1 cellular context compared by ENCODE assay signal in genomic region chr1:2525896-2526823, GRCh38.
TF ChIP-seq lines count a peak whose summit lies in the region.

Gene PANK4, minus strand, starts transcription at chr1:2526596. Its CDS starts 9 bp downstream, at chr1:2526587.

TF ChIP-seq in HEK293, 187 proteins besides CTCF, POLR2A, EP300 and RAD21 (continued from another document and continues in another):
- no peak for TF ChIP-seq BCL6B (tag by site-specific recombination; IDR thresholded peaks at IDR 0.05)
- 0 out of 2 replicates have a peak, but pooled peaks have one; percentile 1 for TF ChIP-seq ZBTB11 (tag by site-specific recombination; conservative IDR thresholded peaks at IDR 0.05; ENCODE audit: low read depth)
- TF ChIP-seq ZNF146 (tag by site-specific recombination; IDR thresholded peaks at IDR 0.05): no peak
- no peak for TF ChIP-seq PRDM2 (tag by site-specific recombination; IDR thresholded peaks at IDR 0.05; ENCODE audit: borderline replicate concordance)
- TF ChIP-seq ZNF341 (tag by site-specific recombination; IDR thresholded peaks at IDR 0.05; ENCODE audit: low read depth): no peak
- TF ChIP-seq WT1 (tag by site-specific recombination; IDR thresholded peaks at IDR 0.05): no peak
- no peak for TF ChIP-seq ZNF426 (tag by site-specific recombination; IDR thresholded peaks at IDR 0.05)
- TF ChIP-seq PBX3 (CRISPR knock-in tag; IDR thresholded peaks at IDR 0.05): 0 out of 2 replicates have a peak, but pooled peaks have one; percentile 31
- no peak for TF ChIP-seq REST (tag by site-specific recombination; IDR thresholded peaks at IDR 0.05)
- TF ChIP-seq ZNF335 (tag by site-specific recombination; conservative IDR thresholded peaks at IDR 0.05): peak; percentile 96
- no peak for TF ChIP-seq ZNF513 (tag by site-specific recombination; IDR thresholded peaks at IDR 0.05)
- no peak for TF ChIP-seq ZNF223 (tag by site-specific recombination; IDR thresholded peaks at IDR 0.05)
- no peak for TF ChIP-seq ZNF514 (tag by site-specific recombination; IDR thresholded peaks at IDR 0.05)
- no peak for TF ChIP-seq ZNF112 (tag by site-specific recombination; IDR thresholded peaks at IDR 0.05)
- TF ChIP-seq ZNF433 (tag by site-specific recombination; IDR thresholded peaks at IDR 0.05; ENCODE audit: low read depth): no peak
- no peak for TF ChIP-seq ATF2 (tag by site-specific recombination; IDR thresholded peaks at IDR 0.05; ENCODE audit: low read depth)
- TF ChIP-seq ZSCAN23 (tag by site-specific recombination; IDR thresholded peaks at IDR 0.05): no peak
- no peak for TF ChIP-seq SCRT2 (tag by site-specific recombination; IDR thresholded peaks at IDR 0.05)
- TF ChIP-seq ZNF140 (tag by site-specific recombination; IDR thresholded peaks at IDR 0.05): no peak
- no peak for TF ChIP-seq ZNF664 (tag by site-specific recombination; IDR thresholded peaks at IDR 0.05)
- no peak for TF ChIP-seq ZNF837 (tag by site-specific recombination; IDR thresholded peaks at IDR 0.05)
- TF ChIP-seq ZNF423 (tag by site-specific recombination; IDR thresholded peaks at IDR 0.05): no peak
- no peak for TF ChIP-seq ZNF473 (tag by site-specific recombination; IDR thresholded peaks at IDR 0.05)
- no peak for TF ChIP-seq ZNF704 (tag by site-specific recombination; IDR thresholded peaks at IDR 0.05)
- TF ChIP-seq YY2 (tag by site-specific recombination; IDR thresholded peaks at IDR 0.05): 0 out of 2 replicates have a peak, but pooled peaks have one; percentile 24
- TF ChIP-seq SP7 (tag by site-specific recombination; IDR thresholded peaks at IDR 0.05): no peak
- TF ChIP-seq ZNF221 (tag by site-specific recombination; IDR thresholded peaks at IDR 0.05; ENCODE audit: borderline replicate concordance): no peak
- TF ChIP-seq ZNF707 (tag by site-specific recombination; IDR thresholded peaks at IDR 0.05): no peak
- TF ChIP-seq ZNF19 (tag by site-specific recombination; IDR thresholded peaks at IDR 0.05; ENCODE audit: low read depth): no peak
- no peak for TF ChIP-seq ZNF202 (tag by site-specific recombination; IDR thresholded peaks at IDR 0.05; ENCODE audit: borderline replicate concordance)
- no peak for TF ChIP-seq ZNF18 (tag by site-specific recombination; IDR thresholded peaks at IDR 0.05)
- no peak for TF ChIP-seq MZF1 (tag by site-specific recombination; IDR thresholded peaks at IDR 0.05; ENCODE audit: borderline replicate concordance)
- 0 out of 2 replicates have a peak, but pooled peaks have one; percentile 44 for TF ChIP-seq GLIS2 (tag by site-specific recombination; IDR thresholded peaks at IDR 0.05)
- TF ChIP-seq ZNF24 (tag by site-specific recombination; IDR thresholded peaks at IDR 0.05): no peak
- no peak for TF ChIP-seq ZNF23 (tag by site-specific recombination; IDR thresholded peaks at IDR 0.05; ENCODE audit: borderline replicate concordance)
- TF ChIP-seq ZNF391 (tag by site-specific recombination; IDR thresholded peaks at IDR 0.05; ENCODE audit: borderline replicate concordance, low read depth): no peak
- no peak for TF ChIP-seq ZNF624 (tag by site-specific recombination; IDR thresholded peaks at IDR 0.05)
